8 cellular contexts compared by ENCODE assay signal in the genomic region with DNA sequence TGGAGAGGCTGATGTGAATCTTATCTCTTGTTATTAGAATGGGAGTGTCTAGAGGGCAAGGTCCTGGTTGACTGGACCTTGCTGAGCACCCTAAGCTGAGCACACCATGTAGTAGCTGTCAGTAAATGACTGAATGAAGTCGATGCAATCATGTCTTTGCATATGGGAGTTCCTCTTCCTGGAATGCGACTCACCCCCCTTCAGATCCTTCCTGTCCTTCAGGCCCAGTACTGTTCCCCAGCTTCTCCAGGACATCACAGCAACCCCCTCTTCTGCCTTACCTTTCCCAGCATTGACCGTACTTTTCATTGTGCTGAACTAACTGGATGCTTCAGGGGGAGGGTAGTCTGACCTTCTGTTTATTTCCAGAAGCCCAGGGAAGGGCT. TPM values are rescaled to one million over a fixed set of nuclear protein-coding genes. Genes with fewer than 3 reads are reported as not detected.
DNase-seq lines count a peak whose midpoint lies in the region; ATAC-seq and TF ChIP-seq lines count a peak whose summit lies in the region.
"Had no signal": no experiment of that assay in that cellular context is flagged by ENCODE, and none has a peak within 500 bp of the region (broad histone marks: within the 10 kb centered on the region; RNA-seq: fewer than 3 reads in every experiment).

No MANE protein-coding gene starts in this region.

- CTCF ChIA-PET in T-cell (lab: Charles Lee) = interaction anchor here (1.1 to 9.9 kb wide), 3 partner anchors 10 to 237 kb away, joined by 3 to 248 read pairs (median 4); a partner anchor contains a TSS

- H3K9me3 ChIP-seq in psoas muscle = no peaks in the 10 kb centered on the region

- H3F3A ChIP-seq in GM23338 (replicated peaks; ENCODE audit: low read depth) = 0 out of 2 replicates have a peak, but pooled peaks cover 3% of the 10 kb centered on the region

- POLR2A ChIA-PET in T-cell (lab: Charles Lee) = no interaction called here

- H3K36me3 ChIP-seq in GM23338 (ENCODE audit: insufficient read depth) (no peaks in the 10 kb centered on the region; the same call in 1 of the 2 replicates), psoas muscle (ENCODE audit: insufficient read depth in 1 of 2, low read depth in 1 of 2) (peaks cover 2 to 10% of the 10 kb centered on the region in 2 donors)

- H3K27ac Mint-ChIP-seq in GM23338 (no peak overlapping the region), T-cell (peak overlapping the region; percentile 90 to 94), endothelial cell (ENCODE audit: unreplicated experiment) (peak overlapping the region; percentile 78)

- H3K4me3 ChIP-seq in GM23338 = 0 out of 2 replicates have a peak overlapping the region, but pooled peaks have one; percentile 10
- peak overlapping the region; percentile 22 for H3K4me3 ChIP-seq in psoas muscle

- DNase-seq in GM23338 (ENCODE audit: low spot score) = no peak
- DNase-seq in T-cell = no peak
- DNase-seq in endothelial cell (ENCODE audit: low spot score) = no peak
- no peak for DNase-seq in psoas muscle
- no peak for DNase-seq in C1 segment of cervical spinal cord (lab: John Stamatoyannopoulos, UW)
- DNase-seq in NCI-H146 treated with DMSO at 0.1 percent for 48 hours (lab: John Stamatoyannopoulos, UW; ENCODE audit: unreplicated experiment) = no peak
- DNase-seq: NCI-H2029 had no signal

- H3K4me1 ChIP-seq in GM23338 (ENCODE audit: insufficient read depth) (peaks cover 24% of the 10 kb centered on the region), psoas muscle (peaks cover 35% of the 10 kb centered on the region)

- H3K36me3 Mint-ChIP-seq in GM23338 (ENCODE audit: low read depth) (peaks cover 23% of the 10 kb centered on the region), T-cell (peaks cover 47% of the 10 kb centered on the region), endothelial cell (ENCODE audit: low read depth, unreplicated experiment) (peaks cover 43% of the 10 kb centered on the region)

- 76 to 84% (median 81%) methylated on average over 3 of the region's 3 CpGs for WGBS in psoas muscle, 3 donors

- H3K9me3 Mint-ChIP-seq in GM23338 (no peaks in the 10 kb centered on the region; the same call in 2 of the 3 replicates), T-cell (no peaks in the 10 kb centered on the region), endothelial cell (ENCODE audit: unreplicated experiment) (no peaks in the 10 kb centered on the region)

- ATAC-seq in GM23338 = no peak
- ATAC-seq in T-cell (replicated peaks in 1 of 4) = no peak
- ATAC-seq in psoas muscle = peak in 1 of 4 donors; percentile 13
- no peak for ATAC-seq in GM18498 (IDR thresholded peaks at IDR 0.05; ENCODE audit: unreplicated experiment)

- H3K4me1 Mint-ChIP-seq in GM23338 = peaks cover 48% of the 10 kb centered on the region
- H3K4me1 Mint-ChIP-seq in T-cell = peaks cover 93 to 97% (median 95%) of the 10 kb centered on the region in 3 donors
- peaks cover 80% of the 10 kb centered on the region for H3K4me1 Mint-ChIP-seq in endothelial cell (ENCODE audit: unreplicated experiment)

- peaks cover 8% of the 10 kb centered on the region for H3K27me3 Mint-ChIP-seq in GM23338 (ENCODE audit: insufficient read depth, low read depth, poor library complexity)
- no peaks in the 10 kb centered on the region for H3K27me3 Mint-ChIP-seq in T-cell
- peaks cover 27% of the 10 kb centered on the region for H3K27me3 Mint-ChIP-seq in endothelial cell (ENCODE audit: unreplicated experiment)

- TF ChIP-seq CTCF in GM23338 (conservative IDR thresholded peaks at IDR 0.05; ENCODE audit: low read depth in 2 of 2) = no peak
- TF ChIP-seq CTCF in endothelial cell (IDR thresholded peaks at IDR 0.05; ENCODE audit: unreplicated experiment) = no peak
- TF ChIP-seq CTCF in psoas muscle (IDR thresholded peaks at IDR 0.05) = no peak

- H3K27me3 ChIP-seq in GM23338 (ENCODE audit: insufficient read depth) (no peaks in the 10 kb centered on the region), psoas muscle (ENCODE audit: insufficient read depth in 3 of 3, low read length in 2 of 3) (no peaks in the 10 kb centered on the region)

- H3K4me3 Mint-ChIP-seq in GM23338 (peak overlapping the region; percentile 13; the same call in 1 of the 3 replicates), T-cell (peak overlapping the region; percentile 64 to 89 (median 68)), endothelial cell (ENCODE audit: unreplicated experiment) (peak overlapping the region; percentile 75)

- H3K27ac ChIP-seq in GM23338 (ENCODE audit: low read depth) (no peak overlapping the region), psoas muscle (no peak overlapping the region)

- H3K79me2 ChIP-seq in GM23338 (replicated peaks; ENCODE audit: insufficient read depth) = peaks cover 75% of the 10 kb centered on the region

- peak overlapping the region; percentile 24 for H3K4me2 ChIP-seq in GM23338

- no peaks in the 10 kb centered on the region for H3K9me2 ChIP-seq in GM23338 (ENCODE audit: insufficient read depth)

- intact Hi-C loops in psoas muscle (cut with DNase I) = no loop called here

- H4K20me1 ChIP-seq in GM23338 (replicated peaks; ENCODE audit: insufficient read depth) = peaks cover 59% of the 10 kb centered on the region

- H2AFZ ChIP-seq in GM23338 = no peak overlapping the region

TF ChIP-seq in GM23338, 12 proteins besides CTCF, POLR2A, EP300 and RAD21:
- TF ChIP-seq JUNB (IDR thresholded peaks at IDR 0.05; ENCODE audit: unreplicated experiment) (no peak), ZNF114 (CRISPR knock-in tag; IDR thresholded peaks at IDR 0.05) (no peak), POLR2AphosphoS5 (IDR thresholded peaks at IDR 0.05; ENCODE audit: low read depth) (no peak), EZH2phosphoT487 (IDR thresholded peaks at IDR 0.05; ENCODE audit: unreplicated experiment) (no peak), NANOG (IDR thresholded peaks at IDR 0.05; ENCODE audit: borderline replicate concordance) (no peak), ZNF331 (CRISPR knock-in tag; IDR thresholded peaks at IDR 0.05; ENCODE audit: low read depth) (no peak)
- TF ChIP-seq, protein P1, sequence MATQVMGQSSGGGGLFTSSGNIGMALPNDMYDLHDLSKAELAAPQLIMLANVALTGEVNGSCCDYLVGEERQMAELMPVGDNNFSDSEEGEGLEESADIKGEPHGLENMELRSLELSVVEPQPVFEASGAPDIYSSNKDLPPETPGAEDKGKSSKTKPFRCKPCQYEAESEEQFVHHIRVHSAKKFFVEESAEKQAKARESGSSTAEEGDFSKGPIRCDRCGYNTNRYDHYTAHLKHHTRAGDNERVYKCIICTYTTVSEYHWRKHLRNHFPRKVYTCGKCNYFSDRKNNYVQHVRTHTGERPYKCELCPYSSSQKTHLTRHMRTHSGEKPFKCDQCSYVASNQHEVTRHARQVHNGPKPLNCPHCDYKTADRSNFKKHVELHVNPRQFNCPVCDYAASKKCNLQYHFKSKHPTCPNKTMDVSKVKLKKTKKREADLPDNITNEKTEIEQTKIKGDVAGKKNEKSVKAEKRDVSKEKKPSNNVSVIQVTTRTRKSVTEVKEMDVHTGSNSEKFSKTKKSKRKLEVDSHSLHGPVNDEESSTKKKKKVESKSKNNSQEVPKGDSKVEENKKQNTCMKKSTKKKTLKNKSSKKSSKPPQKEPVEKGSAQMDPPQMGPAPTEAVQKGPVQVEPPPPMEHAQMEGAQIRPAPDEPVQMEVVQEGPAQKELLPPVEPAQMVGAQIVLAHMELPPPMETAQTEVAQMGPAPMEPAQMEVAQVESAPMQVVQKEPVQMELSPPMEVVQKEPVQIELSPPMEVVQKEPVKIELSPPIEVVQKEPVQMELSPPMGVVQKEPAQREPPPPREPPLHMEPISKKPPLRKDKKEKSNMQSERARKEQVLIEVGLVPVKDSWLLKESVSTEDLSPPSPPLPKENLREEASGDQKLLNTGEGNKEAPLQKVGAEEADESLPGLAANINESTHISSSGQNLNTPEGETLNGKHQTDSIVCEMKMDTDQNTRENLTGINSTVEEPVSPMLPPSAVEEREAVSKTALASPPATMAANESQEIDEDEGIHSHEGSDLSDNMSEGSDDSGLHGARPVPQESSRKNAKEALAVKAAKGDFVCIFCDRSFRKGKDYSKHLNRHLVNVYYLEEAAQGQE (IDR thresholded peaks at IDR 0.05; ENCODE audit: unreplicated experiment) = no peak

RNA-seq across cellular contexts. Expression of a gene that starts 5.7 kb away (rescaled TPM):
- total RNA-seq in GM23338 (2014; rRNA removed; shearing (Covaris generic)) = 38.6 and 39.5 TPM in 2 replicates
- 23.2 and 26.3 TPM in 2 replicates for polyA plus RNA-seq in GM23338 (2016; fragmentation: Nextera tagmentation; extraction: Ambion mirVana)
- 100 to 1,000 TPM in 4 of 5 donors, 10 to 100 TPM in 1; 88.1 to 108 (median 106) TPM for total RNA-seq in T-cell
- 76.5 TPM for total RNA-seq in endothelial cell (ENCODE audit: unreplicated experiment)
- 10 to 100 TPM; 22.4 to 40.9 (median 37.6) TPM for total RNA-seq in psoas muscle
- polyA plus RNA-seq in psoas muscle = 10 to 100 TPM; 44.5 to 80.1 (median 51.3) TPM

RNA-seq across cellular contexts. Expression of a gene that starts 20.4 kb away (rescaled TPM):
- total RNA-seq in GM23338 (2014; rRNA removed; shearing (Covaris generic)) = 9.3 and 14.0 TPM in 2 replicates
- polyA plus RNA-seq in GM23338 (2016; fragmentation: Nextera tagmentation; extraction: Ambion mirVana) (3.5 and 3.9 TPM in 2 replicates), psoas muscle (100 to 1,000 TPM in 1 of 3 donors, 10 to 100 TPM in 2; 52.1 to 133 (median 66.4) TPM)
- total RNA-seq in T-cell (100 to 1,000 TPM in 2 of 5 donors, 10 to 100 TPM in 3; 87.6 to 139 (median 94.5) TPM), endothelial cell (ENCODE audit: unreplicated experiment) (35.9 TPM), psoas muscle (100 to 1,000 TPM in 3 of 4 donors, 10 to 100 TPM in 1; 97.5 to 147 (median 112) TPM)

RNA-seq across cellular contexts. Expression of a gene that starts 26.7 kb away (rescaled TPM):
- 43.2 TPM in 2 replicates for total RNA-seq in GM23338 (2014; rRNA removed; shearing (Covaris generic))
- 37.8 and 39.3 TPM in 2 replicates for polyA plus RNA-seq in GM23338 (2016; fragmentation: Nextera tagmentation; extraction: Ambion mirVana)
- 10 to 100 TPM; 22.5 to 28.2 (median 24.6) TPM for total RNA-seq in T-cell
- total RNA-seq in endothelial cell (ENCODE audit: unreplicated experiment) = 22.7 TPM
- 10 to 100 TPM in 1 of 4 donors, 1 to 10 TPM in 3; 4.5 to 14.5 (median 7.7) TPM for total RNA-seq in psoas muscle
- 10 to 100 TPM in 1 of 3 donors, 1 to 10 TPM in 2; 6.0 to 12.5 (median 6.0) TPM for polyA plus RNA-seq in psoas muscle

RNA-seq across cellular contexts. Expression of a gene that starts 37.7 kb away (rescaled TPM):
- 170 and 174 TPM in 2 replicates for total RNA-seq in GM23338 (2014; rRNA removed; shearing (Covaris generic))
- polyA plus RNA-seq in GM23338 (2016; fragmentation: Nextera tagmentation; extraction: Ambion mirVana) (20.7 and 23.9 TPM in 2 replicates), psoas muscle (10 to 100 TPM; 25.9 to 59.3 (median 37.0) TPM)
- total RNA-seq in T-cell (100 to 1,000 TPM in 3 of 5 donors, 10 to 100 TPM in 2; 89.1 to 105 (median 102) TPM), endothelial cell (ENCODE audit: unreplicated experiment) (59.9 TPM), psoas muscle (10 to 100 TPM; 45.3 to 85.1 (median 72.3) TPM)

Comparison
In these comparisons a context has a peak if more than half of its experiments do, and no peak if none do; other contexts are left out.
1. H3K4me3 Mint-ChIP-seq: peak in every context shown above with its lines; median percentile 75 in endothelial cell; 68 in T-cell; 13 in GM23338.